Comparison of ENCODE assay signal across 16 cellular contexts in genomic region chr22:43537019-43537585, GRCh38.
DNase-seq lines count a peak whose midpoint lies in the region; ATAC-seq and TF ChIP-seq lines count a peak whose summit lies in the region.
"Had no signal": no experiment of that assay in that cellular context is flagged by ENCODE, and none has a peak within 500 bp of the region (broad histone marks: within the 10 kb centered on the region; RNA-seq: fewer than 3 reads in every experiment).

No MANE protein-coding gene starts in this region.

- no peak for TF ChIP-seq POLR2A in esophagus squamous epithelium (IDR thresholded peaks at IDR 0.05)

- H3K27me3 Mint-ChIP-seq in osteocyte (ENCODE audit: unreplicated experiment) = peaks cover 2% of the 10 kb centered on the region

- H3K36me3 ChIP-seq in SJSA1 = no peaks in the 10 kb centered on the region
- H3K36me3 ChIP-seq in esophagus squamous epithelium = no peaks in the 10 kb centered on the region
- H3K36me3 ChIP-seq: cardiac muscle cell, right lobe of liver had no signal

- no peak overlapping the region for H3K27ac Mint-ChIP-seq in osteocyte (ENCODE audit: unreplicated experiment)
- H3K27ac Mint-ChIP-seq: CD8-positive, alpha-beta memory T cell; H9 had no signal

- H3K4me3 Mint-ChIP-seq in osteocyte (ENCODE audit: unreplicated experiment) = no peak overlapping the region
- H3K4me3 Mint-ChIP-seq: CD8-positive, alpha-beta memory T cell; H9 had no signal

- peak; percentile 2 for DNase-seq in ELR (ENCODE audit: low read depth)
- peak; percentile 58 for DNase-seq in HuH-7 (ENCODE audit: low spot score)
- peak; percentile 63 to 82 for DNase-seq in SJSA1 (ENCODE audit: low read depth in 1 of 2, low spot score in 2 of 2)
- DNase-seq in osteocyte (ENCODE audit: extremely low spot score, unreplicated experiment) = peak; percentile 80
- DNase-seq in stimulated activated CD4-positive, alpha-beta T cell treated with anti-CD3 and anti-CD28 coated beads, Interleukin-4, amount 100 ng/mL, for 24 hours = no peak
- DNase-seq in esophagus squamous epithelium (lab: John Stamatoyannopoulos, UW) = no peak
- DNase-seq in left cardiac atrium = no peak
- DNase-seq: activated naive CD4-positive, alpha-beta T cell treated with Interleukin-2 at 50 U/mL for 16 hours; CD8-positive, alpha-beta memory T cell; glutamatergic neuron; H9; left colon; NCI-H187 treated with DMSO at 0.1 percent for 48 hours; OCI-M1 had no signal

- H3K9me3 ChIP-seq in SJSA1 (replicated peaks) (no peaks in the 10 kb centered on the region), esophagus squamous epithelium (no peaks in the 10 kb centered on the region)
- H3K9me3 ChIP-seq: right lobe of liver had no signal

- H3K4me1 Mint-ChIP-seq in osteocyte (ENCODE audit: unreplicated experiment) = no peaks in the 10 kb centered on the region
- H3K4me1 Mint-ChIP-seq: CD8-positive, alpha-beta memory T cell; H9 had no signal

- H3K27ac ChIP-seq in SJSA1 (no peak overlapping the region), esophagus squamous epithelium (no peak overlapping the region)
- H3K27ac ChIP-seq: cardiac muscle cell, right lobe of liver had no signal

- no peaks in the 10 kb centered on the region for H3K36me3 Mint-ChIP-seq in osteocyte (ENCODE audit: unreplicated experiment)

- 0 out of 2 replicates have a peak overlapping the region, but pooled peaks have one; percentile 7 for H3K4me3 ChIP-seq in SJSA1
- no peak overlapping the region for H3K4me3 ChIP-seq in esophagus squamous epithelium
- H3K4me3 ChIP-seq: cardiac muscle cell, right lobe of liver had no signal

- no peaks in the 10 kb centered on the region for H3K9me3 Mint-ChIP-seq in osteocyte (ENCODE audit: unreplicated experiment)

- WGBS in esophagus squamous epithelium, 2 donors = 82 to 86% methylated on average over 7 to 13 of the region's 14 CpGs

- H3K4me1 ChIP-seq in SJSA1 (replicated peaks) (peaks cover 10% of the 10 kb centered on the region), esophagus squamous epithelium (peaks cover 2 to 59% (median 4%) of the 10 kb centered on the region in 3 donors)
- H3K4me1 ChIP-seq: right lobe of liver had no signal

- TF ChIP-seq CTCF in osteocyte (IDR thresholded peaks at IDR 0.05) (no peak), esophagus squamous epithelium (IDR thresholded peaks at IDR 0.05) (no peak)

- intact Hi-C loops in esophagus squamous epithelium (cut with DNase I) (no loop called here), left cardiac atrium (cut with DNase I) (no loop called here)

- ATAC-seq in left cardiac atrium = no peak
- ATAC-seq: left colon had no signal

- 0 out of 2 replicates have a peak, but pooled peaks cover 3% of the 10 kb centered on the region for H3K27me3 ChIP-seq in SJSA1 (replicated peaks)
- peaks cover 0 to 5% (median 0%) of the 10 kb centered on the region in 4 donors for H3K27me3 ChIP-seq in esophagus squamous epithelium
- H3K27me3 ChIP-seq: cardiac muscle cell, right lobe of liver had no signal

Comparison
In these comparisons a context has a peak if more than half of its experiments do, and no peak if none do; other contexts are left out.
1. DNase-seq: peak in ELR (single experiment), HuH-7 (single experiment), SJSA1 (2 of 2) and osteocyte (single experiment); none in stimulated activated CD4-positive, alpha-beta T cell treated with anti-CD3 and anti-CD28 coated beads, Interleukin-4, amount 100 ng/mL, for 24 hours (single experiment), esophagus squamous epithelium (single experiment) and left cardiac atrium (single experiment).